In genomic region chr6:35297541-35298481, GRCh38 we compare ENCODE assay signal across 1 cellular context.
TF ChIP-seq lines count a peak whose summit lies in the region.

DEF6 (plus strand) TSS chr6:35297818; CDS start chr6:35297857, 39 bp downstream.

TF ChIP-seq in K562, 482 proteins besides CTCF, POLR2A, EP300 and RAD21 (continued from another document and continues in another):
- TF ChIP-seq ZBTB34 (CRISPR knock-in tag; IDR thresholded peaks at IDR 0.05): no peak
- no peak for TF ChIP-seq PCBP2 (IDR thresholded peaks at IDR 0.05; ENCODE audit: low read depth, low read length, poor library complexity, severe bottlenecking)
- no peak for TF ChIP-seq GTF2B (IDR thresholded peaks at IDR 0.05; ENCODE audit: extremely low read depth, insufficient read length)
- TF ChIP-seq ZFP91 (CRISPR knock-in tag; IDR thresholded peaks at IDR 0.05): peak; percentile 25; the same call in 1 of the 2 replicates
- TF ChIP-seq NCOA4 (IDR thresholded peaks at IDR 0.05; ENCODE audit: partially characterized antibody): no peak
- TF ChIP-seq ZBED1 (IDR thresholded peaks at IDR 0.05): peak; percentile 79
- TF ChIP-seq RBM17 (IDR thresholded peaks at IDR 0.05; ENCODE audit: borderline replicate concordance, low read depth, low read length): no peak
- peak in 1 of 2 experiments; percentile 83; a peak in 1 of 4 replicates for TF ChIP-seq UBTF (IDR thresholded peaks at IDR 0.05; ENCODE audit: borderline replicate concordance in 1 of 2, low read depth in 2 of 2, low read length in 2 of 2)
- peak; percentile 84; the same call in 1 of the 2 replicates for TF ChIP-seq CTBP1 (IDR thresholded peaks at IDR 0.05; ENCODE audit: borderline replicate concordance)
- peak in 1 of 2 experiments; percentile 70; a peak in 2 of 4 replicates for TF ChIP-seq HDAC1 (IDR thresholded peaks at IDR 0.05)
- TF ChIP-seq BDP1 (IDR thresholded peaks at IDR 0.05; ENCODE audit: insufficient read depth, insufficient read length): no peak
- no peak for TF ChIP-seq KLF1 (tag; IDR thresholded peaks at IDR 0.05)
- TF ChIP-seq CCNT2 (IDR thresholded peaks at IDR 0.05; ENCODE audit: borderline replicate concordance, extremely low read depth, insufficient read length, low read depth, low read length): peak; percentile 29
- peak; percentile 44 for TF ChIP-seq FIP1L1 (IDR thresholded peaks at IDR 0.05; ENCODE audit: low read depth, low read length, poor library complexity, severe bottlenecking)
- TF ChIP-seq MECOM (CRISPR knock-in tag; IDR thresholded peaks at IDR 0.05): no peak
- no peak for TF ChIP-seq RBM15 (IDR thresholded peaks at IDR 0.05; ENCODE audit: insufficient read depth, low read length)
- 0 out of 2 replicates have a peak, but pooled peaks have one; percentile 40 for TF ChIP-seq ATF6 (CRISPR knock-in tag; IDR thresholded peaks at IDR 0.05)
- TF ChIP-seq SRSF9 (IDR thresholded peaks at IDR 0.05; ENCODE audit: borderline replicate concordance, low read depth, low read length): no peak
- no peak for TF ChIP-seq ZNF134 (CRISPR knock-in tag; conservative IDR thresholded peaks at IDR 0.05)
- TF ChIP-seq ZNF232 (CRISPR knock-in tag; IDR thresholded peaks at IDR 0.05): 0 out of 2 replicates have a peak, but pooled peaks have one; percentile 25
- no peak for TF ChIP-seq ZNF449 (CRISPR knock-in tag; IDR thresholded peaks at IDR 0.05)
- peak; percentile 93 for TF ChIP-seq POLR2G (IDR thresholded peaks at IDR 0.05; ENCODE audit: low read depth, low read length)
- no peak for TF ChIP-seq ZNF696 (CRISPR knock-in tag; conservative IDR thresholded peaks at IDR 0.05)
- TF ChIP-seq SMARCC2 (IDR thresholded peaks at IDR 0.05; ENCODE audit: low read depth): no peak
- TF ChIP-seq HNRNPUL1 (IDR thresholded peaks at IDR 0.05; ENCODE audit: low read length): no peak
- peak in 2 of 3 experiments; percentile 29 to 50; a peak in 2 of 6 replicates for TF ChIP-seq ZBTB11 (CRISPR knock-in tag; IDR thresholded peaks at IDR 0.05)
- TF ChIP-seq KAT7 (CRISPR knock-in tag; IDR thresholded peaks at IDR 0.05; ENCODE audit: borderline replicate concordance): peak; percentile 99
- no peak for TF ChIP-seq DNMT1 (IDR thresholded peaks at IDR 0.05)
- no peak for TF ChIP-seq IRF1 (CRISPR knock-in tag; IDR thresholded peaks at IDR 0.05; ENCODE audit: borderline replicate concordance)
- TF ChIP-seq HLTF (IDR thresholded peaks at IDR 0.05): no peak
- TF ChIP-seq FOXJ3 (CRISPR knock-in tag; IDR thresholded peaks at IDR 0.05): no peak
- TF ChIP-seq NFXL1 (CRISPR knock-in tag; IDR thresholded peaks at IDR 0.05): no peak
- no peak for TF ChIP-seq PYGO2 (tag; IDR thresholded peaks at IDR 0.05)
- no peak for TF ChIP-seq ZNF780A (CRISPR knock-in tag; IDR thresholded peaks at IDR 0.05)
- no peak for TF ChIP-seq CEBPB (tag; IDR thresholded peaks at IDR 0.05)
- peak; percentile 79; the same call in 1 of the 2 replicates for TF ChIP-seq MYNN (IDR thresholded peaks at IDR 0.05)
- no peak for TF ChIP-seq MYNN (CRISPR knock-in tag; IDR thresholded peaks at IDR 0.05)
- no peak for TF ChIP-seq RBM34 (IDR thresholded peaks at IDR 0.05; ENCODE audit: borderline replicate concordance, insufficient read depth, low read length)
- TF ChIP-seq ZFP30 (CRISPR knock-in tag; IDR thresholded peaks at IDR 0.05; ENCODE audit: borderline replicate concordance): no peak
- no peak for TF ChIP-seq TFE3 (CRISPR knock-in tag; IDR thresholded peaks at IDR 0.05)
- no peak for TF ChIP-seq TARDBP (IDR thresholded peaks at IDR 0.05)
- peak in 1 of 2 experiments; percentile 69; a peak in 2 of 4 replicates for TF ChIP-seq TBL1XR1 (IDR thresholded peaks at IDR 0.05; ENCODE audit: low read length in 2 of 2)
- peak; percentile 83; the same call in 1 of the 2 replicates for TF ChIP-seq GATAD2B (IDR thresholded peaks at IDR 0.05; ENCODE audit: borderline replicate concordance)
- TF ChIP-seq CBX1 (IDR thresholded peaks at IDR 0.05; ENCODE audit: low read depth): no peak
- TF ChIP-seq SRSF1 (IDR thresholded peaks at IDR 0.05; ENCODE audit: low read depth, low read length): 0 out of 2 replicates have a peak, but pooled peaks have one; percentile 48
- TF ChIP-seq ZNF282 (CRISPR knock-in tag; IDR thresholded peaks at IDR 0.05): no peak
- TF ChIP-seq EWSR1 (IDR thresholded peaks at IDR 0.05; ENCODE audit: borderline replicate concordance, low read depth, partially characterized antibody): no peak
- TF ChIP-seq CEBPG (CRISPR knock-in tag; IDR thresholded peaks at IDR 0.05): no peak; the same call in 1 of the 2 replicates
- no peak for TF ChIP-seq CEBPG (tag; conservative IDR thresholded peaks at IDR 0.05 in 1 of 2, IDR thresholded peaks at IDR 0.05 in 1 of 2)
- TF ChIP-seq ZC3H4 (CRISPR knock-in tag; IDR thresholded peaks at IDR 0.05; ENCODE audit: borderline replicate concordance): no peak
- no peak for TF ChIP-seq MTA1 (IDR thresholded peaks at IDR 0.05; ENCODE audit: borderline replicate concordance)
- TF ChIP-seq KAT2B (IDR thresholded peaks at IDR 0.05; ENCODE audit: low read depth, low read length): no peak
- peak; percentile 73 for TF ChIP-seq NEUROD1 (IDR thresholded peaks at IDR 0.05; ENCODE audit: borderline replicate concordance, low read depth, low read length, partially characterized antibody)
- TF ChIP-seq HMGN3 (IDR thresholded peaks at IDR 0.05; ENCODE audit: borderline replicate concordance, extremely low read depth, insufficient read length, low read depth, low read length): peak; percentile 77
- no peak for TF ChIP-seq SRSF7 (optimal IDR thresholded peaks at IDR 0.05; ENCODE audit: low read depth, low read length)
